Comparison of ENCODE assay signal across 2 cellular contexts in genomic region chr2:216636570-216637450, GRCh38.
TF ChIP-seq lines count a peak whose summit lies in the region.

No MANE protein-coding gene starts in this region.

TF ChIP-seq in A549, 52 proteins besides CTCF, POLR2A, EP300 and RAD21:
- TF ChIP-seq SREBF2 (IDR thresholded peaks at IDR 0.05) (no peak), JUN (IDR thresholded peaks at IDR 0.05) (no peak), ZSCAN20 (CRISPR knock-in tag; IDR thresholded peaks at IDR 0.05) (no peak), FOSL2 (IDR thresholded peaks at IDR 0.05) (no peak), FOSL2 (CRISPR knock-in tag; IDR thresholded peaks at IDR 0.05) (peak; percentile 20; the same call in 1 of the 2 replicates)

TF ChIP-seq in HepG2, 621 proteins besides CTCF, POLR2A, EP300 and RAD21 (continues in another document):
- TF ChIP-seq ELF3 (CRISPR knock-in tag; IDR thresholded peaks at IDR 0.05) (peak; percentile 11; the same call in 1 of the 2 replicates), ZBTB25 (CRISPR knock-in tag; IDR thresholded peaks at IDR 0.05) (no peak), ZSCAN20 (CRISPR knock-in tag; IDR thresholded peaks at IDR 0.05; ENCODE audit: borderline replicate concordance) (no peak), MAF1 (CRISPR knock-in tag; IDR thresholded peaks at IDR 0.05; ENCODE audit: borderline replicate concordance) (no peak), CERS6 (CRISPR knock-in tag; IDR thresholded peaks at IDR 0.05) (no peak), ARID5B (CRISPR knock-in tag; IDR thresholded peaks at IDR 0.05) (0 out of 2 replicates have a peak, but pooled peaks have one; percentile 1), ZSCAN21 (CRISPR knock-in tag; IDR thresholded peaks at IDR 0.05; ENCODE audit: borderline replicate concordance) (no peak; the same call in 1 of the 2 replicates), CHD4 (IDR thresholded peaks at IDR 0.05; ENCODE audit: borderline replicate concordance, low read length) (no peak), ZNF788 (CRISPR knock-in tag; IDR thresholded peaks at IDR 0.05; ENCODE audit: borderline replicate concordance) (no peak), ZNF530 (CRISPR knock-in tag; IDR thresholded peaks at IDR 0.05; ENCODE audit: low read depth) (no peak), ZNF383 (CRISPR knock-in tag; IDR thresholded peaks at IDR 0.05; ENCODE audit: borderline replicate concordance) (no peak), ZNF800 (CRISPR knock-in tag; IDR thresholded peaks at IDR 0.05) (no peak), NCOR1 (IDR thresholded peaks at IDR 0.05; ENCODE audit: borderline replicate concordance, low read length) (0 out of 2 replicates have a peak, but pooled peaks have one; percentile 22), SMAD3 (CRISPR knock-in tag; IDR thresholded peaks at IDR 0.05) (no peak), ZNF709 (CRISPR knock-in tag; IDR thresholded peaks at IDR 0.05) (no peak), ARID3A (IDR thresholded peaks at IDR 0.05; ENCODE audit: low read depth, low read length) (no peak), RBAK (CRISPR knock-in tag; IDR thresholded peaks at IDR 0.05) (no peak), FOXC1 (CRISPR knock-in tag; IDR thresholded peaks at IDR 0.05; ENCODE audit: borderline replicate concordance) (no peak), SMARCC2 (IDR thresholded peaks at IDR 0.05) (no peak), ADNP (CRISPR knock-in tag; IDR thresholded peaks at IDR 0.05) (no peak), MEF2D (CRISPR knock-in tag; IDR thresholded peaks at IDR 0.05) (0 out of 2 replicates have a peak, but pooled peaks have one; percentile 13), ZNF136 (CRISPR knock-in tag; IDR thresholded peaks at IDR 0.05; ENCODE audit: low read depth) (no peak), SYNCRIP (IDR thresholded peaks at IDR 0.05; ENCODE audit: insufficient read depth, low read depth, low read length) (no peak), ZNF609 (CRISPR knock-in tag; IDR thresholded peaks at IDR 0.05; ENCODE audit: borderline replicate concordance) (no peak), GABPA (IDR thresholded peaks at IDR 0.05; ENCODE audit: low read depth, low read length) (no peak), GABPA (CRISPR knock-in tag; IDR thresholded peaks at IDR 0.05; ENCODE audit: low read depth) (no peak), HES4 (CRISPR knock-in tag; IDR thresholded peaks at IDR 0.05; ENCODE audit: borderline replicate concordance) (no peak), MXD4 (CRISPR knock-in tag; IDR thresholded peaks at IDR 0.05) (no peak), SMC3 (IDR thresholded peaks at IDR 0.05; ENCODE audit: low read length) (no peak), THAP7 (CRISPR knock-in tag; IDR thresholded peaks at IDR 0.05) (no peak), ZNF281 (CRISPR knock-in tag; IDR thresholded peaks at IDR 0.05; ENCODE audit: borderline replicate concordance) (peak; percentile 70; the same call in 1 of the 2 replicates), ZNF460 (CRISPR knock-in tag; IDR thresholded peaks at IDR 0.05; ENCODE audit: borderline replicate concordance) (no peak), ZNF354B (CRISPR knock-in tag; IDR thresholded peaks at IDR 0.05) (no peak), HINFP (CRISPR knock-in tag; IDR thresholded peaks at IDR 0.05; ENCODE audit: low read depth) (no peak), ZNF883 (CRISPR knock-in tag; IDR thresholded peaks at IDR 0.05; ENCODE audit: not compliant biosample characterization) (no peak)
